Comparison of ENCODE assay signal across 28 cellular contexts in the genomic region with DNA sequence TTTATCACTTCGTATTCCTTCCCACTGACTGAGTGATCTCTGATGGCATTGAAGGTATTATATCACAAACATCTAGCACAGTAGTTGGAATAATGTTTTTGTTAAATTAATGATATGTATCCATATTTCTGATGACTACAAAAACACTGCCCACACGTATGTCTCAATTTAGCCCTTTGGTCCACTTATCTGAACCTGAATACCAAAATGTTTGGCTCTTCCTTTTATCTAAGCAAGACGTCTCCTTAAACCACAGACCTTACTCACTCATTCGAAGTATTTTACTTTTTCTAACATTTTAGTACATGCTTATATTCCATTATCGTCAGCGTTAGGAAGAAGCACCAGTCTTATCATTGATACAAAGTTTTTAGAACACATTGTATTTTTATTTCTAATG.
"Had no signal": no experiment of that assay in that cellular context is flagged by ENCODE, and none has a peak within 500 bp of the region (broad histone marks: within the 10 kb centered on the region; RNA-seq: fewer than 3 reads in every experiment).

No MANE protein-coding gene starts in this region.

- H3K36me3 Mint-ChIP-seq: activated CD4-positive, alpha-beta memory T cell treated with anti-CD3 and anti-CD28 coated beads for 36 hours; activated CD8-positive, alpha-beta memory T cell treated with anti-CD3 and anti-CD28 coated beads, Interleukin-2, amount 10 ng/mL, durations not matched to agents 7 days and 5 days; activated naive CD4-positive, alpha-beta T cell treated with anti-CD3 and anti-CD28 coated beads, Interleukin-2, amount 50 U/mL, for 24 hours; activated naive CD8-positive, alpha-beta T cell treated with anti-CD3 and anti-CD28 coated beads for 36 hours had no signal

- H3K4me3 Mint-ChIP-seq: activated CD4-positive, alpha-beta memory T cell treated with anti-CD3 and anti-CD28 coated beads for 36 hours; activated CD4-positive, alpha-beta T cell treated with anti-CD3 and anti-CD28 coated beads for 36 hours; activated CD4-positive, alpha-beta T cell treated with anti-CD3 and anti-CD28 coated beads, Interleukin-2, amount 10 ng/mL, durations not matched to agents 24 days and 14 days; activated CD8-positive, alpha-beta memory T cell treated with anti-CD3 and anti-CD28 coated beads, Interleukin-2, amount 10 ng/mL, durations not matched to agents 7 days and 5 days; activated CD8-positive, alpha-beta T cell treated with anti-CD3 and anti-CD28 coated beads, Interleukin-2, amount 10 ng/mL, durations not matched to agents 7 days and 5 days; activated naive CD4-positive, alpha-beta T cell treated with anti-CD3 and anti-CD28 coated beads for 36 hours; activated naive CD4-positive, alpha-beta T cell treated with anti-CD3 and anti-CD28 coated beads, Interleukin-2, amount 50 U/mL, for 24 hours; activated naive CD8-positive, alpha-beta T cell treated with anti-CD3 and anti-CD28 coated beads for 36 hours; activated naive CD8-positive, alpha-beta T cell treated with anti-CD3 and anti-CD28 coated beads, Interleukin-2, amount 50 U/mL, for 24 hours; activated T-helper 1 cell treated with anti-CD3 and anti-CD28 coated beads, Interleukin-12 subunit alpha, Interleukin-12 subunit beta, Interleukin-2, Interleukin-4 antibody, amounts not matched to agents 30 ng/mL and 10 ng/mL and 1 ng/mL, durations not matched to agents 14 hours and 24 hours and 36 hours had no signal

- H3K9me3 ChIP-seq: adrenal gland, ascending aorta, esophagus squamous epithelium had no signal

- DNase-seq: activated CD4-positive, alpha-beta memory T cell treated with anti-CD3 and anti-CD28 coated beads for 36 hours; activated CD4-positive, alpha-beta T cell treated with anti-CD3 and anti-CD28 coated beads for 36 hours; activated CD4-positive, alpha-beta T cell treated with anti-CD3 and anti-CD28 coated beads, Interleukin-2, amount 10 ng/mL, durations not matched to agents 24 days and 14 days; activated CD4-positive, CD25-positive, alpha-beta regulatory T cell; activated CD4-positive, CD25-positive, alpha-beta regulatory T cell treated with anti-CD3 and anti-CD28 coated beads, Interleukin-2, amount 50 U/mL, for 72 hours; activated CD8-positive, alpha-beta memory T cell treated with anti-CD3 and anti-CD28 coated beads, Interleukin-2, amount 10 ng/mL, durations not matched to agents 7 days and 5 days; activated CD8-positive, alpha-beta memory T cell treated with anti-CD3 and anti-CD28 coated beads, Interleukin-2, amount 50 U/mL, for 4 hours; activated CD8-positive, alpha-beta T cell treated with anti-CD3 and anti-CD28 coated beads, Interleukin-2, amount 10 ng/mL, durations not matched to agents 7 days and 5 days; activated effector memory CD4-positive, alpha-beta T cell treated with anti-CD3 and anti-CD28 coated beads, Interleukin-2, amount 50 U/mL, for 16 hours; activated naive CD4-positive, alpha-beta T cell treated with anti-CD3 and anti-CD28 coated beads for 36 hours; activated naive CD8-positive, alpha-beta T cell treated with anti-CD3 and anti-CD28 coated beads for 36 hours; activated naive CD8-positive, alpha-beta T cell treated with anti-CD3 and anti-CD28 coated beads, Interleukin-2, amount 50 U/mL, for 24 hours; activated T-cell treated with anti-CD3 and anti-CD28 coated beads, Interleukin-2, amount 50 U/mL, for 1 hour; activated T-cell treated with anti-CD3 and anti-CD28 coated beads, Interleukin-2, amount 50 U/mL, for 48 hours; adrenal gland; central memory CD4-positive, alpha-beta T cell; cerebellar nuclear complex; effector CD8-positive, alpha-beta T cell; esophagus squamous epithelium; foreskin fibroblast; head of caudate nucleus; T-helper 2 cell had no signal

- H3K27me3 ChIP-seq: adrenal gland, ascending aorta, cardiac muscle cell, esophagus squamous epithelium had no signal

- H3K4me1 Mint-ChIP-seq: activated CD4-positive, alpha-beta T cell treated with anti-CD3 and anti-CD28 coated beads for 36 hours; activated CD4-positive, alpha-beta T cell treated with anti-CD3 and anti-CD28 coated beads, Interleukin-2, amount 10 ng/mL, durations not matched to agents 24 days and 14 days; activated CD8-positive, alpha-beta memory T cell treated with anti-CD3 and anti-CD28 coated beads, Interleukin-2, amount 10 ng/mL, durations not matched to agents 7 days and 5 days; activated naive CD4-positive, alpha-beta T cell treated with anti-CD3 and anti-CD28 coated beads, Interleukin-2, amount 50 U/mL, for 24 hours; activated naive CD8-positive, alpha-beta T cell treated with anti-CD3 and anti-CD28 coated beads for 36 hours; activated naive CD8-positive, alpha-beta T cell treated with anti-CD3 and anti-CD28 coated beads, Interleukin-2, amount 50 U/mL, for 24 hours had no signal

- H3K27ac ChIP-seq: adrenal gland, ascending aorta, cardiac muscle cell, epithelial cell of prostate, esophagus squamous epithelium had no signal

- H3K4me3 ChIP-seq: adrenal gland, ascending aorta, cardiac muscle cell, esophagus squamous epithelium had no signal

- H3K4me1 ChIP-seq: adrenal gland had no signal

- H3K27ac Mint-ChIP-seq: activated CD4-positive, alpha-beta memory T cell treated with anti-CD3 and anti-CD28 coated beads for 36 hours; activated CD4-positive, alpha-beta T cell treated with anti-CD3 and anti-CD28 coated beads for 36 hours; activated CD4-positive, alpha-beta T cell treated with anti-CD3 and anti-CD28 coated beads, Interleukin-2, amount 10 ng/mL, durations not matched to agents 24 days and 14 days; activated CD8-positive, alpha-beta memory T cell treated with anti-CD3 and anti-CD28 coated beads, Interleukin-2, amount 10 ng/mL, durations not matched to agents 7 days and 5 days; activated CD8-positive, alpha-beta T cell treated with anti-CD3 and anti-CD28 coated beads, Interleukin-2, amount 10 ng/mL, durations not matched to agents 7 days and 5 days; activated naive CD4-positive, alpha-beta T cell treated with anti-CD3 and anti-CD28 coated beads for 36 hours; activated naive CD4-positive, alpha-beta T cell treated with anti-CD3 and anti-CD28 coated beads, Interleukin-2, amount 50 U/mL, for 24 hours; activated naive CD8-positive, alpha-beta T cell treated with anti-CD3 and anti-CD28 coated beads for 36 hours; activated naive CD8-positive, alpha-beta T cell treated with anti-CD3 and anti-CD28 coated beads, Interleukin-2, amount 50 U/mL, for 24 hours; activated T-helper 1 cell treated with anti-CD3 and anti-CD28 coated beads, Interleukin-12 subunit alpha, Interleukin-12 subunit beta, Interleukin-2, Interleukin-4 antibody, amounts not matched to agents 30 ng/mL and 10 ng/mL and 1 ng/mL, durations not matched to agents 14 hours and 24 hours and 36 hours; activated T-helper 2 cell treated with anti-CD3 and anti-CD28 coated beads, Interferon-gamma antibody, Interleukin-2, Interleukin-4, amounts not matched to agents 10 μg/mL and 5 μg/mL and 100 μg/mL, durations not matched to agents 14 hours and 24 hours and 36 hours had no signal

- H3K27me3 Mint-ChIP-seq: activated CD4-positive, alpha-beta memory T cell treated with anti-CD3 and anti-CD28 coated beads for 36 hours; activated CD4-positive, alpha-beta T cell treated with anti-CD3 and anti-CD28 coated beads for 36 hours; activated CD4-positive, alpha-beta T cell treated with anti-CD3 and anti-CD28 coated beads, Interleukin-2, amount 10 ng/mL, durations not matched to agents 24 days and 14 days; activated CD8-positive, alpha-beta memory T cell treated with anti-CD3 and anti-CD28 coated beads, Interleukin-2, amount 10 ng/mL, durations not matched to agents 7 days and 5 days; activated naive CD4-positive, alpha-beta T cell treated with anti-CD3 and anti-CD28 coated beads, Interleukin-2, amount 50 U/mL, for 24 hours; activated naive CD8-positive, alpha-beta T cell treated with anti-CD3 and anti-CD28 coated beads for 36 hours; activated naive CD8-positive, alpha-beta T cell treated with anti-CD3 and anti-CD28 coated beads, Interleukin-2, amount 50 U/mL, for 24 hours had no signal

- H3K36me3 ChIP-seq: adrenal gland, ascending aorta, cardiac muscle cell, esophagus squamous epithelium had no signal
